15 cellular contexts compared by ENCODE assay signal in genomic region chr15:50872832-50873231, GRCh38. TPM values are rescaled to one million over a fixed set of nuclear protein-coding genes. Genes with fewer than 3 reads are reported as not detected.
DNase-seq lines count a peak whose midpoint lies in the region; ATAC-seq and TF ChIP-seq lines count a peak whose summit lies in the region.
"Had no signal": no experiment of that assay in that cellular context is flagged by ENCODE, and none has a peak within 500 bp of the region (broad histone marks: within the 10 kb centered on the region; RNA-seq: fewer than 3 reads in every experiment).

No MANE protein-coding gene starts in this region.

- H3K9me3 ChIP-seq in osteoblast (ENCODE audit: low read depth, low read length): no peaks in the 10 kb centered on the region
- H3K9me3 ChIP-seq: BE2C had no signal

- H3K4me1 Mint-ChIP-seq in Calu3 (ENCODE audit: low read depth, unreplicated experiment): peaks cover 32% of the 10 kb centered on the region

- H4K20me1 ChIP-seq in osteoblast (ENCODE audit: insufficient read depth, low read length): no peaks in the 10 kb centered on the region

- H3K9me3 Mint-ChIP-seq in Calu3 (ENCODE audit: low read depth, unreplicated experiment): no peaks in the 10 kb centered on the region
- H3K9me3 Mint-ChIP-seq: CD14-positive monocyte; CD8-positive, alpha-beta T cell; IgD-negative memory B cell had no signal

- no peak overlapping the region for H3K4me2 ChIP-seq in osteoblast (ENCODE audit: insufficient read depth, low read length)
- H3K4me2 ChIP-seq: KMS-11 had no signal

- H3K27ac Mint-ChIP-seq in Calu3 (ENCODE audit: unreplicated experiment): peak overlapping the region; percentile 25
- H3K27ac Mint-ChIP-seq: CD14-positive monocyte; CD8-positive, alpha-beta T cell; IgD-negative memory B cell had no signal

- no peak overlapping the region for H2AFZ ChIP-seq in osteoblast (ENCODE audit: low read length)

- intact Hi-C loops in Calu3 (cut with micrococcal nuclease; ENCODE audit: unreplicated experiment): no loop called here

- no TSS peak for BruUV-seq in Calu3 (replicated peaks; lab: Mats Ljungman, UMichigan)

- CTCF ChIA-PET in Calu3 (lab: Charles Lee): interaction anchor here (1.1 kb wide), 1 partner anchor 13 kb away, joined by 4 read pairs; no protein-coding TSS in a partner anchor

- no peak overlapping the region for H3K4me3 Mint-ChIP-seq in Calu3 (ENCODE audit: low read depth, unreplicated experiment)
- H3K4me3 Mint-ChIP-seq: CD8-positive, alpha-beta T cell; IgD-negative memory B cell had no signal

- no peak overlapping the region for H3K4me3 ChIP-seq in osteoblast (ENCODE audit: insufficient read depth, low read length)
- H3K4me3 ChIP-seq: GM12878 had no signal

- TF ChIP-seq CTCF in Calu3 (IDR thresholded peaks at IDR 0.05; ENCODE audit: unreplicated experiment): no peak
- no peak for TF ChIP-seq CTCF in osteoblast (IDR thresholded peaks at IDR 0.05; ENCODE audit: extremely low read depth, low read depth, low read length)

- ATAC-seq in HG03097 (IDR thresholded peaks at IDR 0.05; ENCODE audit: low FRiP score, unreplicated experiment) (no peak), GM19328 (IDR thresholded peaks at IDR 0.05; ENCODE audit: unreplicated experiment) (no peak)
- ATAC-seq: CD8-positive, alpha-beta T cell; GM12878; HCT116 had no signal

- H3K4me1 ChIP-seq in osteoblast (ENCODE audit: insufficient read depth, low read length): peaks cover 8% of the 10 kb centered on the region
- H3K4me1 ChIP-seq: BE2C had no signal

- H3K27me3 Mint-ChIP-seq in Calu3 (ENCODE audit: unreplicated experiment): peaks cover 40% of the 10 kb centered on the region
- H3K27me3 Mint-ChIP-seq: IgD-negative memory B cell had no signal

- H3K27me3 ChIP-seq in osteoblast (ENCODE audit: insufficient read depth, low read length): peaks cover 14% of the 10 kb centered on the region

- peaks cover 4% of the 10 kb centered on the region for H3K36me3 Mint-ChIP-seq in Calu3 (ENCODE audit: insufficient read depth, unreplicated experiment)
- H3K36me3 Mint-ChIP-seq: CD14-positive monocyte; CD8-positive, alpha-beta T cell had no signal

- no peak overlapping the region for H3K27ac ChIP-seq in osteoblast (ENCODE audit: low read depth, low read length)
- H3K27ac ChIP-seq: KMS-11 had no signal

- H3K36me3 ChIP-seq in osteoblast (ENCODE audit: insufficient read depth, low read length): no peaks in the 10 kb centered on the region
- H3K36me3 ChIP-seq: BE2C had no signal

- no peak for DNase-seq in Calu3
- DNase-seq in left kidney (ENCODE audit: low read depth, low spot score): peak; percentile 64
- peak; percentile 26 for DNase-seq in osteoblast (ENCODE audit: insufficient read length, low spot score, missing footprints)
- DNase-seq in DMS79 treated with DMSO at 0.1 percent for 48 hours (lab: John Stamatoyannopoulos, UW): no peak
- no peak for DNase-seq in stimulated activated CD8-positive, alpha-beta memory T cell treated with anti-CD3 and anti-CD28 coated beads, Interleukin-4, amount 100 ng/mL, for 48 hours
- DNase-seq: BE2C; CD8-positive, alpha-beta T cell; COR-L47 had no signal

- no peaks in the 10 kb centered on the region for H3K79me2 ChIP-seq in osteoblast (ENCODE audit: insufficient read depth, low read length)

RNA-seq across cellular contexts. Expression of gene AP4E1, which starts 35.7 kb away (rescaled TPM):
- total RNA-seq in Calu3 (2022): 10.6 and 10.7 TPM in 2 replicates
- total RNA-seq in osteoblast: 19.2 and 23.3 TPM in 2 replicates

Comparison
In these comparisons a context has a peak if more than half of its experiments do, and no peak if none do; other contexts are left out.
1. DNase-seq: peak in left kidney (single experiment) and osteoblast (single experiment); none in Calu3 (single experiment), DMS79 treated with DMSO at 0.1 percent for 48 hours (single experiment) and stimulated activated CD8-positive, alpha-beta memory T cell treated with anti-CD3 and anti-CD28 coated beads, Interleukin-4, amount 100 ng/mL, for 48 hours (single experiment).